In the genomic region with DNA sequence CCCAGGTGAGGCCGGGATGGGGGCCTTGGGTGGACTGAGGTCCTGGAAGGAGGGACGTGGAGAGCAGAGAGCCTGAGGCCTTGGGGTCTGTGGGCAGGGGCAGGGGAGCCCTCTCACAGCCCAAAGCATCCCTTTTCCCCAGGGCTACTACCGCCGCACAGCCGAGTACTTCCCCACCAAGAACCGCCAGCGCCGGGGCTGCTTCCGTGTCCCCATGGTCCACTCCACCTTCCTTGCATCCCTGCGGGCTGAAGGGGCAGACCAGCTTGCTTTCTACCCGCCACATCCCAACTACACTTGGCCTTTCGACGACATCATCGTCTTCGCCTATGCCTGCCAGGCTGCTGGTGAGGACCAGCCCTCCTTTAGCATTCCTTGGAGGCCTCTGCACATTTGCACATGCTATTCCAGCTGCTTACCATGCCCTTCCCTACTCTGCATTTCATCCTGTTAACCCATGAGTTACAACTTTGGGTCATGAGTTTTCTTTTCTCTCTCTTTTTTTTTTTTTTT, we compare ENCODE assay signal across 25 cellular contexts.
"Had no signal": no experiment of that assay in that cellular context is flagged by ENCODE, and none has a peak within 500 bp of the region (broad histone marks: within the 10 kb centered on the region; RNA-seq: fewer than 3 reads in every experiment).

No MANE protein-coding gene starts in this region.

- DNase-seq: activated CD4-positive, alpha-beta memory T cell treated with anti-CD3 and anti-CD28 coated beads, Interleukin-2, amount 10 ng/mL, durations not matched to agents 7 days and 5 days; activated CD4-positive, alpha-beta T cell treated with anti-CD3 and anti-CD28 coated beads for 4 hours; activated CD4-positive, alpha-beta T cell treated with anti-CD3 and anti-CD28 coated beads, Interleukin-2, amount 10 ng/mL, durations not matched to agents 7 days and 5 days; activated CD4-positive, alpha-beta T cell treated with anti-CD3 and anti-CD28 coated beads, Interleukin-2, amount 50 U/mL, for 4 hours; activated CD4-positive, CD25-positive, alpha-beta regulatory T cell; activated CD4-positive, CD25-positive, alpha-beta regulatory T cell treated with anti-CD3 and anti-CD28 coated beads, Interleukin-2, amount 50 U/mL, for 72 hours; activated CD8-positive, alpha-beta memory T cell treated with anti-CD3 and anti-CD28 coated beads, Interleukin-2, amount 50 U/mL, for 48 hours; activated gamma-delta T cell; activated naive CD4-positive, alpha-beta T cell; activated naive CD4-positive, alpha-beta T cell treated with anti-CD3 and anti-CD28 coated beads, Interleukin-2, amount 10 ng/mL, durations not matched to agents 7 days and 5 days; activated naive CD8-positive, alpha-beta T cell treated with anti-CD3 and anti-CD28 coated beads, Interleukin-2, amount 10 ng/mL, durations not matched to agents 7 days and 5 days; activated T-cell treated with anti-CD3 and anti-CD28 coated beads for 4 hours; activated T-cell treated with anti-CD3 and anti-CD28 coated beads, Interleukin-2, amount 50 U/mL, for 24 hours; activated T-cell treated with anti-CD3 and anti-CD28 coated beads, Interleukin-2, amount 50 U/mL, for 72 hours; anterior cingulate cortex; brain microvascular endothelial cell; dorsolateral prefrontal cortex; effector memory CD4-positive, alpha-beta T cell; endodermal cell; esophagus squamous epithelium; foreskin melanocyte; heart right ventricle; T-helper 2 cell had no signal

- H3K27me3 ChIP-seq: brain microvascular endothelial cell, dorsolateral prefrontal cortex, esophagus squamous epithelium, gastroesophageal sphincter had no signal

- H3K27ac ChIP-seq: brain microvascular endothelial cell, coronary artery, esophagus squamous epithelium, gastroesophageal sphincter, heart right ventricle had no signal

- H3K4me3 ChIP-seq: coronary artery, dorsolateral prefrontal cortex, esophagus squamous epithelium, gastroesophageal sphincter, heart right ventricle had no signal

- H3K9me3 ChIP-seq: esophagus squamous epithelium, gastroesophageal sphincter, heart right ventricle had no signal
